8 cellular contexts compared by ENCODE assay signal in the genomic region with DNA sequence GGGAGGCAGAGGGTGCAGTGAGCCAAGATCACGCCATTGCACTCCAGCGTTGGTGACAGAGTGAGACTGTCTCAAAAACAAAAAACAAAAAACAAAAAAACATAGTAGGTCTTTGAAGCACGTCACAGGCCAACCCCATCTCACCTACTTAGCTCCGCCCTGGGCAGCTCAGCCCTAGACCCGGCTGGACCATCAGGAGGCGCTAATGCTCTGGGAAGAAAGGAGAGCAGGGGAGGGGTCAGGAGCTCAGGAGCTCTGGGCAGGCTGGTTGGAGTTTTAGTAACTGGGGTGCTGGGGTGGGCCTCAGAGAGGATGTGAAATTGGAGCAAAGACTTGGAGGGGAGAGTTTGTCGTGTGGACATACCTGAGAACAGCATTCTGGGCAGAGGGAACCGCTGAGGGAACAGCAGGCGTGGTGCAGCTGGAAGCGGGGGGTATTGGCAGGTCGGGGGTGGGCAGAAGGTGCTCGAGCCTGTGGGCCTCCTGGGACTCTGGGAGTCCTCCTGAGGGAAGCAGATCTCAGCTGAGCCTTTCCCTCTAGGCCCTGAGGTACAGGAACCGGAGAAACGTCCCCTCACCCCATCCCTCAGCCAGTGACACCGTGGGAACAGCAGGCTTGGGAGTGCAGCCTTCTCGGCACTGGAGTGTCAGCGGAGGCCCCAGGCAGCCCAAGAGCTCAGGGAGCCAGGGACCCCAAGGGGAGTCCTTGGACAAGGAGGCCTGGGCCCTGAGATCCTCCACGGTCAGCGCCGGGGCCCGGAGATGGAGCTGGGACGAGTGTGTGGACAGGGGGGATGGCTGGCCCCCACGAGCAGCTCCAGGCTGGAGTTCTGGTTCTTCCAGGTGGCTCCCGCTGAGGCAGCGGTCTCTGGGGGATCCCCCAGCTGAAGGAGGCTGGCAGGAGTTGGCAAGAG. TPM values are rescaled to one million over a fixed set of nuclear protein-coding genes. Genes with fewer than 3 reads are reported as not detected.
DNase-seq lines count a peak whose midpoint lies in the region; ATAC-seq, FAIRE-seq and TF ChIP-seq lines count a peak whose summit lies in the region.

No MANE protein-coding gene starts in this region.

- no peaks in the 10 kb centered on the region for H3K9me3 ChIP-seq in pancreas
- no peaks in the 10 kb centered on the region for H3K9me3 ChIP-seq in tibial nerve

- WGBS in pancreas, 2 donors = 76% methylated on average over 20 to 25 of the region's 25 CpGs
- 78 to 85% methylated on average over 20 to 21 of the region's 25 CpGs for WGBS in tibial nerve, 2 donors

- H3K4me3 ChIP-seq in pancreas (no peak overlapping the region), tibial nerve (no peak overlapping the region)

- no peak for TF ChIP-seq POLR2A in tibial nerve (IDR thresholded peaks at IDR 0.05)

- H3K4me1 ChIP-seq in pancreas (peaks cover 8 to 26% (median 10%) of the 10 kb centered on the region in 3 donors), tibial nerve (peaks cover 0 to 44% (median 27%) of the 10 kb centered on the region in 4 donors)

- intact Hi-C loops in Calu3 (cut with micrococcal nuclease; ENCODE audit: unreplicated experiment) = loop anchor here (5.0 kb wide), 1 partner anchor 296 kb away; no protein-coding TSS in a partner anchor
- intact Hi-C loops in pancreas (cut with DNase I) = no loop called here

- TF ChIP-seq EP300 in tibial nerve (IDR thresholded peaks at IDR 0.05) = no peak

- H3K27me3 ChIP-seq in pancreas = no peaks in the 10 kb centered on the region
- no peaks in the 10 kb centered on the region for H3K27me3 ChIP-seq in tibial nerve

- peak overlapping the region; percentile 40 for H3K4me3 Mint-ChIP-seq in Calu3 (ENCODE audit: low read depth, unreplicated experiment)

- H3K36me3 ChIP-seq in pancreas (peaks cover 0 to under 1% (median 0%) of the 10 kb centered on the region in 3 donors), tibial nerve (peaks cover 0 to 16% (median 0%) of the 10 kb centered on the region in 3 donors)

- H3K36me3 Mint-ChIP-seq in Calu3 (ENCODE audit: insufficient read depth, unreplicated experiment) = peaks cover 40% of the 10 kb centered on the region

- FAIRE-seq in pancreas (lab: Jason Lieb, UNC) = no peak

- H3K27ac Mint-ChIP-seq in Calu3 (ENCODE audit: unreplicated experiment) = peak overlapping the region; percentile 89

- TF ChIP-seq CTCF in Calu3 (IDR thresholded peaks at IDR 0.05; ENCODE audit: unreplicated experiment) (no peak), pancreas (IDR thresholded peaks at IDR 0.05) (peak in 1 of 4 donors; percentile 14), tibial nerve (IDR thresholded peaks at IDR 0.05) (peak in 1 of 5 experiments; percentile 8)

- H3K27me3 Mint-ChIP-seq in Calu3 (ENCODE audit: unreplicated experiment) = no peaks in the 10 kb centered on the region

- no peak overlapping the region for H3K27ac ChIP-seq in pancreas
- peak overlapping the region in 1 of 4 donors; percentile 94 for H3K27ac ChIP-seq in tibial nerve

- peaks cover 35% of the 10 kb centered on the region for H3K4me1 Mint-ChIP-seq in Calu3 (ENCODE audit: low read depth, unreplicated experiment)

- peak; percentile 65 for DNase-seq in Calu3
- peak; percentile 59 for DNase-seq in H4 (ENCODE audit: low spot score)
- peak; percentile 65 for DNase-seq in RPMI8226
- peak; percentile 70 for DNase-seq in cerebellum (ENCODE audit: low spot score)
- DNase-seq in pancreas = peak in 5 of 6 donors; percentile 45 to 72 (median 68)
- DNase-seq in tibial nerve (ENCODE audit: low spot score in 2 of 2) = no peak

- no TSS peak for BruUV-seq in Calu3 (replicated peaks; lab: Mats Ljungman, UMichigan)

- CTCF ChIA-PET in Calu3 (lab: Charles Lee) = interaction anchor here (0.5 to 2.9 kb wide), 9 partner anchors 12 to 294 kb away, joined by 3 to 16 read pairs (median 4); partner anchors contain the start of genes PRDX5 and TRMT112

- H3K9me3 Mint-ChIP-seq in Calu3 (ENCODE audit: low read depth, unreplicated experiment) = no peaks in the 10 kb centered on the region

- no peak for ATAC-seq in pancreas
- ATAC-seq in GM19324 (IDR thresholded peaks at IDR 0.05; ENCODE audit: low FRiP score, unreplicated experiment) = no peak
- ATAC-seq in GM18520 (IDR thresholded peaks at IDR 0.05; ENCODE audit: unreplicated experiment) = no peak

RNA-seq across cellular contexts. Expression of gene RPS6KA4, which starts 2.2 kb away (rescaled TPM):
- total RNA-seq in Calu3 (2022) (46.0 and 56.5 TPM in 2 replicates), cerebellum (7.5 TPM), pancreas (10 to 100 TPM in 2 of 6 donors, 1 to 10 TPM in 4; 7.4 to 16.3 (median 9.0) TPM), tibial nerve (10 to 100 TPM; 23.7 to 34.3 (median 26.2) TPM)
- 20.4 and 33.2 TPM in 2 replicates for total RNA-seq in H4 (2014; rRNA removed; shearing (Covaris generic))
- polyA plus RNA-seq in pancreas = 10 to 100 TPM; 15.4 to 18.8 TPM

RNA-seq across cellular contexts. Expression of gene CCDC88B, which starts 16.8 kb away (rescaled TPM):
- 7.6 and 8.2 TPM in 2 replicates for total RNA-seq in Calu3 (2022)
- 1.2 and 1.8 TPM in 2 replicates for total RNA-seq in H4 (2014; rRNA removed; shearing (Covaris generic))
- total RNA-seq in cerebellum = 1.5 TPM
- total RNA-seq in pancreas = 10 to 100 TPM in 1 of 6 donors, 1 to 10 TPM in 5; 3.0 to 11.2 (median 4.7) TPM
- 10 to 100 TPM; 31.0 to 50.0 TPM for polyA plus RNA-seq in pancreas
- 10 to 100 TPM in 3 of 4 donors, 1 to 10 TPM in 1; 6.9 to 48.0 (median 14.4) TPM for total RNA-seq in tibial nerve

RNA-seq across cellular contexts. Expression of gene PRDX5, which starts 38.8 kb away (rescaled TPM):
- total RNA-seq in Calu3 (2022) (165 TPM in 2 replicates), cerebellum (68.8 TPM), pancreas (100 to 1,000 TPM in 1 of 6 donors, 10 to 100 TPM in 5; 59.0 to 102 (median 80.6) TPM), tibial nerve (100 to 1,000 TPM; 142 to 246 (median 204) TPM)
- total RNA-seq in H4 (2014; rRNA removed; shearing (Covaris generic)) = 186 and 206 TPM in 2 replicates
- polyA plus RNA-seq in pancreas = 100 to 1,000 TPM; 204 to 245 TPM

RNA-seq across cellular contexts. Expression of gene TRMT112, which starts 39.4 kb away (rescaled TPM):
- total RNA-seq in Calu3 (2022) = 197 and 211 TPM in 2 replicates
- 511 and 714 TPM in 2 replicates for total RNA-seq in H4 (2014; rRNA removed; shearing (Covaris generic))
- 51.7 TPM for total RNA-seq in cerebellum
- total RNA-seq in pancreas = 10 to 100 TPM; 53.3 to 85.0 (median 65.6) TPM
- 100 to 1,000 TPM; 150 to 157 TPM for polyA plus RNA-seq in pancreas
- total RNA-seq in tibial nerve = 100 to 1,000 TPM; 290 to 381 (median 327) TPM

RNA-seq across cellular contexts. Expression of gene ESRRA, which starts 51.4 kb away (rescaled TPM):
- total RNA-seq in Calu3 (2022) (53.4 and 59.7 TPM in 2 replicates), cerebellum (11.3 TPM), pancreas (10 to 100 TPM; 28.0 to 50.7 (median 37.9) TPM), tibial nerve (10 to 100 TPM; 26.0 to 39.3 (median 28.7) TPM)
- 16.2 and 28.2 TPM in 2 replicates for total RNA-seq in H4 (2014; rRNA removed; shearing (Covaris generic))
- 10 to 100 TPM; 61.0 to 62.3 TPM for polyA plus RNA-seq in pancreas

Comparison
In these comparisons a context has a peak if more than half of its experiments do, and no peak if none do; other contexts are left out.
1. DNase-seq: peak in Calu3 (single experiment), H4 (single experiment), RPMI8226 (single experiment), cerebellum (single experiment) and pancreas (5 of 6); none in tibial nerve (0 of 2).